8 cellular contexts compared by ENCODE assay signal in the genomic region with DNA sequence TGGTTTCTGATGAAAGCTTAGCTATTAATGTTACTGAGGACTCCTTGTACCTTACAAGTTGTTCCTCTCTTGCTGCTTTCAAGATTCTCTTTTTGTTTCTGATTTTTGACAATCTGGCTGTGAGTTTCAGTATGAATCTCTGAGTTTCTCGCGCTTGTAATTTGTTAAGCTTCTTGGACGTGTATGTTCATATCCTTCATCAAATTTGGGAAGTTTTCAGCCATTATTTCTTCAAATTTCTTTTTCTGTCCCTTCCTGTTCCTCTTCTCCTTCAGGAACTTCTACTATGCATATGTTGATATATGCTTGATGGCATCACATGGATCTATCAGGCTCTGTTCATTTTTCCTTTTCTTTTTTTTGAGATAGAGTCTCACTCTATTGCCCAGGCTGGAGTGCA.
"Had no signal": no experiment of that assay in that cellular context is flagged by ENCODE, and none has a peak within 500 bp of the region (broad histone marks: within the 10 kb centered on the region; RNA-seq: fewer than 3 reads in every experiment).

No MANE protein-coding gene starts in this region.

- H3K4me2 ChIP-seq: KMS-11 had no signal

- H3K27ac ChIP-seq: HL-60, KMS-11 had no signal

- FAIRE-seq: HepG2, HTR-8/SVneo, K562 had no signal

- ATAC-seq: HepG2, K562 had no signal

- H3K4me3 ChIP-seq: K562 had no signal

- DNase-seq: IMR-90, KBM-7, KG1 had no signal
